In genomic region chr5:138178516-138179276, GRCh38 we compare ENCODE assay signal across 1 cellular context.
TF ChIP-seq lines count a peak whose summit lies in the region.

BRD8 (minus strand) TSS chr5:138178630; CDS start chr5:138178614, 16 bp downstream.
KIF20A (plus strand) TSS chr5:138179112; CDS start chr5:138179681, 569 bp downstream.

TF ChIP-seq in HepG2, 621 proteins besides CTCF, POLR2A, EP300 and RAD21 (continued from another document and continues in another):
- no peak for TF ChIP-seq ZNF512B (CRISPR knock-in tag; IDR thresholded peaks at IDR 0.05; ENCODE audit: borderline replicate concordance)
- TF ChIP-seq GTF2F1 (IDR thresholded peaks at IDR 0.05; ENCODE audit: low read length) = no peak
- no peak for TF ChIP-seq TP53 (CRISPR knock-in tag; conservative IDR thresholded peaks at IDR 0.05)
- no peak; the same call in 1 of the 2 replicates for TF ChIP-seq PRMT3 (CRISPR knock-in tag; IDR thresholded peaks at IDR 0.05; ENCODE audit: borderline replicate concordance, low read depth)
- no peak; the same call in 1 of the 2 replicates for TF ChIP-seq FOXJ3 (CRISPR knock-in tag; IDR thresholded peaks at IDR 0.05; ENCODE audit: borderline replicate concordance)
- peak; percentile 86; the same call in 1 of the 2 replicates for TF ChIP-seq ZSCAN30 (CRISPR knock-in tag; IDR thresholded peaks at IDR 0.05)
- no peak for TF ChIP-seq NFIB (CRISPR knock-in tag; IDR thresholded peaks at IDR 0.05; ENCODE audit: borderline replicate concordance)
- TF ChIP-seq ZC3H4 (CRISPR knock-in tag; IDR thresholded peaks at IDR 0.05; ENCODE audit: borderline replicate concordance) = no peak
- no peak for TF ChIP-seq GLI4 (CRISPR knock-in tag; IDR thresholded peaks at IDR 0.05; ENCODE audit: borderline replicate concordance)
- no peak for TF ChIP-seq KDM1A (CRISPR knock-in tag; IDR thresholded peaks at IDR 0.05)
- TF ChIP-seq ZBTB10 (CRISPR knock-in tag; IDR thresholded peaks at IDR 0.05; ENCODE audit: borderline replicate concordance) = no peak
- peak; percentile 94 for TF ChIP-seq POLR2G (IDR thresholded peaks at IDR 0.05; ENCODE audit: low read depth, low read length)
- peak; percentile 98 for TF ChIP-seq FOXM1 (CRISPR knock-in tag; IDR thresholded peaks at IDR 0.05)
- TF ChIP-seq JUN (CRISPR knock-in tag; IDR thresholded peaks at IDR 0.05) = 0 out of 2 replicates have a peak, but pooled peaks have one; percentile 8
- TF ChIP-seq ZNF546 (CRISPR knock-in tag; conservative IDR thresholded peaks at IDR 0.05) = no peak; the same call in 1 of the 2 replicates
- no peak for TF ChIP-seq PRDM4 (CRISPR knock-in tag; IDR thresholded peaks at IDR 0.05; ENCODE audit: borderline replicate concordance)
- no peak for TF ChIP-seq ZBTB8A (CRISPR knock-in tag; IDR thresholded peaks at IDR 0.05; ENCODE audit: borderline replicate concordance, low read depth)
- TF ChIP-seq ZFY (CRISPR knock-in tag; IDR thresholded peaks at IDR 0.05) = peak; percentile 95
- TF ChIP-seq ZNF326 (CRISPR knock-in tag; IDR thresholded peaks at IDR 0.05; ENCODE audit: borderline replicate concordance) = no peak
- TF ChIP-seq U2AF2 (IDR thresholded peaks at IDR 0.05; ENCODE audit: low read depth, low read length) = no peak
- TF ChIP-seq CHCHD3 (CRISPR knock-in tag; IDR thresholded peaks at IDR 0.05) = no peak
- no peak for TF ChIP-seq ZMYM3 (CRISPR knock-in tag; IDR thresholded peaks at IDR 0.05)
- TF ChIP-seq ZNF709 (CRISPR knock-in tag; IDR thresholded peaks at IDR 0.05) = no peak
- TF ChIP-seq ATF3 (CRISPR knock-in tag; IDR thresholded peaks at IDR 0.05) = no peak
- peak; percentile 36; the same call in 1 of the 2 replicates for TF ChIP-seq ZNF264 (CRISPR knock-in tag; IDR thresholded peaks at IDR 0.05)
- no peak for TF ChIP-seq FOXC1 (CRISPR knock-in tag; IDR thresholded peaks at IDR 0.05; ENCODE audit: borderline replicate concordance)
- peak; percentile 10 for TF ChIP-seq TBL1XR1 (IDR thresholded peaks at IDR 0.05; ENCODE audit: borderline replicate concordance, low read length, partially characterized antibody)
- no peak for TF ChIP-seq HNRNPK (IDR thresholded peaks at IDR 0.05; ENCODE audit: low read depth, low read length, poor library complexity, severe bottlenecking)
- TF ChIP-seq ARID4A (CRISPR knock-in tag; IDR thresholded peaks at IDR 0.05; ENCODE audit: borderline replicate concordance) = peak; percentile 99
- no peak for TF ChIP-seq ZBTB20 (CRISPR knock-in tag; IDR thresholded peaks at IDR 0.05; ENCODE audit: borderline replicate concordance, low read depth)
- TF ChIP-seq TOPORS (CRISPR knock-in tag; IDR thresholded peaks at IDR 0.05) = no peak
- TF ChIP-seq CC2D1A (CRISPR knock-in tag; IDR thresholded peaks at IDR 0.05) = no peak
- no peak for TF ChIP-seq PCBP2 (optimal IDR thresholded peaks at IDR 0.05; ENCODE audit: low read depth, low read length, poor library complexity, severe bottlenecking)
- TF ChIP-seq TGIF2 (CRISPR knock-in tag; IDR thresholded peaks at IDR 0.05) = peak; percentile 98
- TF ChIP-seq ATF7 (IDR thresholded peaks at IDR 0.05) = no peak
- 0 out of 2 replicates have a peak, but pooled peaks have one; percentile 14 for TF ChIP-seq ATF7 (CRISPR knock-in tag; IDR thresholded peaks at IDR 0.05)
- peak; percentile 99; the same call in 1 of the 2 replicates for TF ChIP-seq MXD1 (CRISPR knock-in tag; IDR thresholded peaks at IDR 0.05)
- no peak for TF ChIP-seq CHD4 (IDR thresholded peaks at IDR 0.05; ENCODE audit: borderline replicate concordance, low read length)
- TF ChIP-seq SMARCE1 (IDR thresholded peaks at IDR 0.05; ENCODE audit: borderline replicate concordance) = no peak
- TF ChIP-seq GATAD1 (CRISPR knock-in tag; IDR thresholded peaks at IDR 0.05) = peak; percentile 86
- no peak for TF ChIP-seq ZBTB4 (CRISPR knock-in tag; IDR thresholded peaks at IDR 0.05; ENCODE audit: borderline replicate concordance)
- no peak for TF ChIP-seq GRHL1 (CRISPR knock-in tag; conservative IDR thresholded peaks at IDR 0.05)
- no peak for TF ChIP-seq BHLHE40 (IDR thresholded peaks at IDR 0.05; ENCODE audit: low read length)
- no peak for TF ChIP-seq ZNF720 (CRISPR knock-in tag; IDR thresholded peaks at IDR 0.05)
- peak; percentile 99 for TF ChIP-seq HDAC1 (CRISPR knock-in tag; IDR thresholded peaks at IDR 0.05)
- TF ChIP-seq STAT5B (CRISPR knock-in tag; IDR thresholded peaks at IDR 0.05) = no peak
